Comparison of ENCODE assay signal across 8 cellular contexts in the genomic region with DNA sequence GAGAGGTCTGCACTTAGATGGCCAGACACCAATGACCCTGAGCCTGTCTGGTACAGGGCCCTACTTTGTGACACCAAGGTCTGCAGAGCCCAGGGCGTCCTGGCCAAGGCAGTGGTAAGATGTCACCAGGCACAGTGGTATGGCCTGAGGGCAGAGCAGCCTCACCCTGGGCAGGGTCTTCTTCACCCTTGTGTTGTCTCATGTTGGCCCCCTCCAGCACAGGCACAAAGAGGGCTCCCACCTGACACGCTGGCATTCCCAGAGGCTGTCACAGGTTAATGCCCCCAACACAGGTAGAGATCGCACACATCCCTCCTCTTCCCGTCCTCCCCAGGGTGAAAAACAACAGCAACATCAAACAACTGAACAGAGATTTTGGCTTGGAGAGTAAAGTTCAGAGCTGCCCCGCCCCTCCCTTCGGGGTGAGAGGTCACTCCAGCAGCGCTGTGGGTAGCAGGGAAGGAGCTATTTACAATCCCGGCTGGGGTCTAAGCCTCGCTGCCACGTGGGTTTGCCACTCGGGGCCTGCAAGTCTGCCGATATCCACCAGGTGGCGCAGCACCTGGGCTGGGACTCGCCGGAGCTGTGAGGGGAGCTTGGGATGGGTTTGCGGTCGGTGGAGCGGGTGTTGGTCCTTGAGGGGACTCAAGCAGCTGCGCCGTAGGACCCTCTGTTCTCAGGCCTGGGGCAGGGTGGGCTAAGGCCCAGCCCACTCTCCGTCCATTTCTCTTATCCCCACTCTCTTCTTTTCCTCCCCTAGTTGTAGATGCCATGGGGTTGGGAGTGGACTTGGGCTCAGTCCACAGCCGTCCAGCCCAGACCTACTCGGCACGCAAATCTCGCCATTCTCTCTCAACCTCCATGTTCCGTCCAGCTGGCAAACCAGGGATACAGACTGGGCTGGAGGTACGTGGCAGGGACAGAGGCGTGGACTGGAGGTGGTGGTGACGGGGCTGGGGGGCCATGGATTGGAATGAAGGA. TPM values are rescaled to one million over a fixed set of nuclear protein-coding genes. Genes with fewer than 3 reads are reported as not detected.
DNase-seq lines count a peak whose midpoint lies in the region; ATAC-seq and TF ChIP-seq lines count a peak whose summit lies in the region.

No MANE protein-coding gene starts in this region.

- no peak overlapping the region for H3K27ac Mint-ChIP-seq in CD4-positive, alpha-beta T cell
- H3K27ac Mint-ChIP-seq in endothelial cell (ENCODE audit: unreplicated experiment), result no peak overlapping the region

- H3K9me3 ChIP-seq in CD4-positive, alpha-beta T cell (ENCODE audit: control insufficient read depth, low read length), result no peaks in the 10 kb centered on the region
- H3K9me3 ChIP-seq in NT2/D1 (ENCODE audit: insufficient read depth, low read length), result no peaks in the 10 kb centered on the region

- POLR2A ChIA-PET in CD4-positive, alpha-beta T cell (lab: Charles Lee), result interaction anchor here (1.0 to 1.1 kb wide), 3 partner anchors 21 to 81 kb away, joined by 3 to 9 read pairs (median 7); a partner anchor contains a TSS

- peak; percentile 91 for TF ChIP-seq CTCF in CD4-positive, alpha-beta T cell (IDR thresholded peaks at IDR 0.05)
- peak; percentile 99 for TF ChIP-seq CTCF in endothelial cell (IDR thresholded peaks at IDR 0.05; ENCODE audit: unreplicated experiment)

- CTCF ChIA-PET in CD4-positive, alpha-beta T cell (lab: Charles Lee), result interaction anchor here (0.5 to 2.0 kb wide), 21 partner anchors 11 to 517 kb away, joined by 3 to 29 read pairs (median 4); a partner anchor contains a TSS

- no peaks in the 10 kb centered on the region for H3K36me3 ChIP-seq in NT2/D1 (ENCODE audit: insufficient read depth, insufficient read length, low read length)

- DNase-seq in CD4-positive, alpha-beta T cell, result peak; percentile 67 to 84 (median 76)
- peak; percentile 85 for DNase-seq in HT-29 (ENCODE audit: low spot score)
- DNase-seq in NT2/D1 (ENCODE audit: low read depth, low spot score), result peak; percentile 89
- peak; percentile 56 for DNase-seq in activated CD8-positive, alpha-beta memory T cell treated with anti-CD3 and anti-CD28 coated beads, Interleukin-2, amount 50 U/mL, for 24 hours (ENCODE audit: extremely low read depth)
- DNase-seq in endothelial cell (ENCODE audit: low spot score), result peak; percentile 95
- DNase-seq in mucosa of gallbladder (ENCODE audit: low spot score), result peak; percentile 70
- DNase-seq in stimulated activated CD8-positive, alpha-beta memory T cell treated with anti-CD3 and anti-CD28 coated beads, Interleukin-4, amount 100 ng/mL, for 48 hours, result peak; percentile 91

- H3K4me3 Mint-ChIP-seq in CD4-positive, alpha-beta T cell, result no peak overlapping the region
- peak overlapping the region; percentile 29 for H3K4me3 Mint-ChIP-seq in endothelial cell (ENCODE audit: unreplicated experiment)

- no peak overlapping the region for H3K27ac ChIP-seq in CD4-positive, alpha-beta T cell (ENCODE audit: low read depth, low read length)

- H3K27me3 ChIP-seq in CD4-positive, alpha-beta T cell (ENCODE audit: control insufficient read depth, insufficient read depth, low read length), result no peaks in the 10 kb centered on the region
- peaks cover 9% of the 10 kb centered on the region for H3K27me3 ChIP-seq in NT2/D1 (ENCODE audit: insufficient read depth, insufficient read length)

- peaks cover 31% of the 10 kb centered on the region for H3K4me1 ChIP-seq in NT2/D1 (ENCODE audit: insufficient read depth, insufficient read length)

- H3K4me3 ChIP-seq in NT2/D1 (ENCODE audit: insufficient read length, low read depth), result no peak overlapping the region

- ATAC-seq in CD4-positive, alpha-beta T cell (ENCODE audit: poor library complexity), result peak; percentile 91
- no peak for ATAC-seq in GM21786 (IDR thresholded peaks at IDR 0.05; ENCODE audit: unreplicated experiment)

- H3K36me3 Mint-ChIP-seq in CD4-positive, alpha-beta T cell (ENCODE audit: low read depth), result no peaks in the 10 kb centered on the region
- H3K36me3 Mint-ChIP-seq in endothelial cell (ENCODE audit: low read depth, unreplicated experiment), result peaks cover 14% of the 10 kb centered on the region

- H3K9me3 Mint-ChIP-seq in CD4-positive, alpha-beta T cell, result no peaks in the 10 kb centered on the region
- no peaks in the 10 kb centered on the region for H3K9me3 Mint-ChIP-seq in endothelial cell (ENCODE audit: unreplicated experiment)

- no peaks in the 10 kb centered on the region for H3K27me3 Mint-ChIP-seq in CD4-positive, alpha-beta T cell
- peaks cover 15% of the 10 kb centered on the region for H3K27me3 Mint-ChIP-seq in endothelial cell (ENCODE audit: unreplicated experiment)

- H3K4me1 Mint-ChIP-seq in CD4-positive, alpha-beta T cell (ENCODE audit: low read depth), result peaks cover 10% of the 10 kb centered on the region
- H3K4me1 Mint-ChIP-seq in endothelial cell (ENCODE audit: unreplicated experiment), result peaks cover 32% of the 10 kb centered on the region

- peak overlapping the region; percentile 32 for H3K9ac ChIP-seq in NT2/D1 (ENCODE audit: insufficient read length, low read depth)

- intact Hi-C loops in CD4-positive, alpha-beta T cell (cut with DNase I, micrococcal nuclease), result loop anchor here (1.0 to 10.0 kb wide), 5 partner anchors 36 to 503 kb away; a partner anchor contains a TSS

RNA-seq across cellular contexts. Expression of a gene that starts 12.7 kb away (rescaled TPM):
- under 1 TPM; 0.22 to 0.47 TPM for total RNA-seq in CD4-positive, alpha-beta T cell
- total RNA-seq in HT-29 (2014; rRNA removed; shearing (Covaris generic)), result 2.4 and 3.9 TPM in 2 replicates
- 9.6 TPM for total RNA-seq in endothelial cell (ENCODE audit: unreplicated experiment)
- total RNA-seq in mucosa of gallbladder, result 2.7 TPM

RNA-seq across cellular contexts. Expression of a gene that starts 27.8 kb away (rescaled TPM):
- total RNA-seq in CD4-positive, alpha-beta T cell, result 1 to 10 TPM; 2.4 to 3.3 TPM
- 34.6 and 45.0 TPM in 2 replicates for total RNA-seq in HT-29 (2014; rRNA removed; shearing (Covaris generic))
- 25.2 TPM for total RNA-seq in endothelial cell (ENCODE audit: unreplicated experiment)
- 12.8 TPM for total RNA-seq in mucosa of gallbladder

RNA-seq across cellular contexts. Expression of a gene that starts 36.3 kb away (rescaled TPM):
- total RNA-seq in CD4-positive, alpha-beta T cell, result 1 to 10 TPM; 4.2 to 5.9 TPM
- total RNA-seq in HT-29 (2014; rRNA removed; shearing (Covaris generic)), result 49.8 and 62.7 TPM in 2 replicates
- total RNA-seq in endothelial cell (ENCODE audit: unreplicated experiment) (413 TPM), mucosa of gallbladder (100.0 TPM)

RNA-seq across cellular contexts. Expression of a gene that starts 40.2 kb away (rescaled TPM):
- total RNA-seq in CD4-positive, alpha-beta T cell, result 10 to 100 TPM; 17.2 to 20.1 TPM
- total RNA-seq in HT-29 (2014; rRNA removed; shearing (Covaris generic)), result 177 and 185 TPM in 2 replicates
- total RNA-seq in endothelial cell (ENCODE audit: unreplicated experiment) (382 TPM), mucosa of gallbladder (146 TPM)

RNA-seq across cellular contexts. Expression of a gene that starts 44.3 kb away (rescaled TPM):
- 10 to 100 TPM; 10.2 to 12.5 TPM for total RNA-seq in CD4-positive, alpha-beta T cell
- total RNA-seq in HT-29 (2014; rRNA removed; shearing (Covaris generic)), result 38.8 and 47.5 TPM in 2 replicates
- total RNA-seq in endothelial cell (ENCODE audit: unreplicated experiment) (43.9 TPM), mucosa of gallbladder (54.7 TPM)
